Comparison of ENCODE assay signal across 9 cellular contexts in genomic region chr15:100373037-100373896, GRCh38. TPM values are rescaled to one million over a fixed set of nuclear protein-coding genes. Genes with fewer than 3 reads are reported as not detected.
A peak's percentile ranks its signal among the peaks of the same experiment; 100 is the strongest.
DNase-seq lines count a peak whose midpoint lies in the region; ATAC-seq, FAIRE-seq and TF ChIP-seq lines count a peak whose summit lies in the region.
"Had no signal": no experiment of that assay in that cellular context is flagged by ENCODE, and none has a peak within 500 bp of the region (broad histone marks: within the 10 kb centered on the region; RNA-seq: fewer than 3 reads in every experiment).

No MANE protein-coding gene starts in this region.

- no peaks in the 10 kb centered on the region for H3F3A ChIP-seq in smooth muscle cell (ENCODE audit: low read depth)
- no peaks in the 10 kb centered on the region for H3F3A ChIP-seq in GM23248 (ENCODE audit: insufficient read depth)

- ATAC-seq in HG03442 (IDR thresholded peaks at IDR 0.05; ENCODE audit: unreplicated experiment): no peak
- ATAC-seq: K562 had no signal

- peaks cover 21 to 39% (median 27%) of the 10 kb centered on the region in 5 experiments for H3K9me3 Mint-ChIP-seq in brain

- no peaks in the 10 kb centered on the region for H3K9me2 ChIP-seq in GM23248 (ENCODE audit: insufficient read depth)

- H3K9me3 ChIP-seq in MG63: peaks cover 22% of the 10 kb centered on the region
- no peaks in the 10 kb centered on the region for H3K9me3 ChIP-seq in keratinocyte (ENCODE audit: control insufficient read depth, low read depth, low read length)
- H3K9me3 ChIP-seq in smooth muscle cell (replicated peaks; ENCODE audit: low read depth): no peaks in the 10 kb centered on the region
- no peaks in the 10 kb centered on the region for H3K9me3 ChIP-seq in GM23248 (ENCODE audit: low read depth)

- peak; percentile 33 for DNase-seq in MG63
- no peak for DNase-seq in keratinocyte (ENCODE audit: low read depth, low spot score)
- DNase-seq in smooth muscle cell (lab: John Stamatoyannopoulos, UW; ENCODE audit: unreplicated experiment): no peak
- no peak for DNase-seq in T-helper 1 cell
- no peak for DNase-seq in NCI-H146 treated with DMSO at 0.1 percent for 48 hours (lab: John Stamatoyannopoulos, UW; ENCODE audit: unreplicated experiment)
- DNase-seq in GM23248: no peak

- peak overlapping the region; percentile 20 to 80 (median 69) for H3K4me3 Mint-ChIP-seq in brain

- H3K27me3 ChIP-seq in MG63: 0 out of 2 replicates have a peak, but pooled peaks cover 2% of the 10 kb centered on the region
- H3K27me3 ChIP-seq in keratinocyte (ENCODE audit: control insufficient read depth, extremely low read depth, insufficient read depth, low read length): peaks cover 27% of the 10 kb centered on the region
- H3K27me3 ChIP-seq in smooth muscle cell (ENCODE audit: low read depth): peaks cover 35% of the 10 kb centered on the region
- H3K27me3 ChIP-seq in GM23248 (replicated peaks; ENCODE audit: insufficient read depth): no peaks in the 10 kb centered on the region

- peaks cover 28% of the 10 kb centered on the region for H3K36me3 ChIP-seq in MG63
- no peaks in the 10 kb centered on the region for H3K36me3 ChIP-seq in keratinocyte (ENCODE audit: control insufficient read depth in 2 of 2, extremely low read depth in 1 of 2, insufficient read depth in 2 of 2, low read length in 2 of 2)
- no peaks in the 10 kb centered on the region for H3K36me3 ChIP-seq in smooth muscle cell (ENCODE audit: low read depth)
- H3K36me3 ChIP-seq in GM23248 (ENCODE audit: low read depth): no peaks in the 10 kb centered on the region

- dilution Hi-C loops in keratinocyte (cut with MboI; ENCODE audit: extremely low pct_ligation_motif_present, low sequenced_read_pairs): no loop called here

- H4K20me1 ChIP-seq in keratinocyte (ENCODE audit: control insufficient read depth, extremely low read depth, insufficient read depth, low read length) (no peaks in the 10 kb centered on the region), smooth muscle cell (ENCODE audit: low read depth) (no peaks in the 10 kb centered on the region), GM23248 (ENCODE audit: insufficient read depth) (no peaks in the 10 kb centered on the region)

- in situ Hi-C loops in GM23248 (cut with MboI): no loop called here

- no peaks in the 10 kb centered on the region for H3K79me2 ChIP-seq in keratinocyte (ENCODE audit: control insufficient read depth, insufficient read depth, low read length)
- no peaks in the 10 kb centered on the region for H3K79me2 ChIP-seq in smooth muscle cell (ENCODE audit: low read depth)
- H3K79me2 ChIP-seq in GM23248 (ENCODE audit: insufficient read depth): no peaks in the 10 kb centered on the region

- H3K4me1 ChIP-seq in keratinocyte (ENCODE audit: control insufficient read depth, extremely low read depth, insufficient read depth, low read length) (no peaks in the 10 kb centered on the region), smooth muscle cell (ENCODE audit: low read depth) (no peaks in the 10 kb centered on the region), GM23248 (ENCODE audit: insufficient read depth) (no peaks in the 10 kb centered on the region)

- H3K36me3 Mint-ChIP-seq in brain: peaks cover 6% of the 10 kb centered on the region

- H3K9ac ChIP-seq in keratinocyte (ENCODE audit: control insufficient read depth, extremely low read depth, insufficient read depth, low read length): no peak overlapping the region
- H3K9ac ChIP-seq in smooth muscle cell (ENCODE audit: low read depth): no peak overlapping the region
- H3K9ac ChIP-seq in GM23248: no peak overlapping the region

- FAIRE-seq in keratinocyte (lab: Jason Lieb, UNC): no peak
- FAIRE-seq: K562 had no signal

- H2AFZ ChIP-seq in keratinocyte (ENCODE audit: control insufficient read depth, low read length): no peak overlapping the region
- no peak overlapping the region for H2AFZ ChIP-seq in smooth muscle cell (ENCODE audit: low read depth)
- no peak overlapping the region for H2AFZ ChIP-seq in GM23248

- no peak for TF ChIP-seq CTCF in brain (conservative IDR thresholded peaks at IDR 0.05)
- no peak for TF ChIP-seq CTCF in keratinocyte (optimal IDR thresholded peaks at IDR 0.05 in 1 of 3, IDR thresholded peaks at IDR 0.05 in 1 of 3, conservative IDR thresholded peaks at IDR 0.05 in 1 of 3; ENCODE audit: extremely low read depth in 1 of 3, insufficient read depth in 2 of 3, low read length in 3 of 3)
- TF ChIP-seq CTCF in smooth muscle cell (IDR thresholded peaks at IDR 0.05; ENCODE audit: borderline replicate concordance, insufficient read depth, poor library complexity, severe bottlenecking): no peak

- H3K4me3 ChIP-seq in MG63 (peak overlapping the region; percentile 61), keratinocyte (ENCODE audit: control insufficient read depth in 2 of 3, extremely low read depth in 1 of 3, insufficient read depth in 2 of 3, low read depth in 1 of 3, low read length in 3 of 3) (peak overlapping the region in 1 of 3 experiments; percentile 45), smooth muscle cell (peak overlapping the region; percentile 38), GM23248 (no peak overlapping the region)
- H3K4me3 ChIP-seq: K562 had no signal

- H3K27ac Mint-ChIP-seq in brain: peak overlapping the region in 2 of 5 experiments; percentile 57 to 62

- WGBS in smooth muscle cell (ENCODE audit: low lambda C conversion rate): 7% methylated on average over 33 of the region's 83 CpGs
- 3 to 5% methylated on average over 41 to 80 of the region's 83 CpGs for WGBS in GM23248 (ENCODE audit: low coverage in 1 of 2, low lambda C conversion rate in 2 of 2, missing lambda C conversion rate in 2 of 2), 2 experiments

- H3K4me2 ChIP-seq in keratinocyte (ENCODE audit: control insufficient read depth, extremely low read depth, insufficient read depth, low read depth, low read length): peak overlapping the region; percentile 51
- peak overlapping the region; percentile 78 for H3K4me2 ChIP-seq in smooth muscle cell
- no peak overlapping the region for H3K4me2 ChIP-seq in GM23248 (ENCODE audit: unreplicated experiment)

- H3K9me1 ChIP-seq in keratinocyte (ENCODE audit: control insufficient read depth, extremely low read depth, insufficient read depth, low read length): no peaks in the 10 kb centered on the region

- peaks cover 53% of the 10 kb centered on the region for H3K27me3 Mint-ChIP-seq in brain

- no peak overlapping the region for H3K27ac ChIP-seq in keratinocyte (ENCODE audit: control insufficient read depth, insufficient read depth, low read length)
- no peak overlapping the region for H3K27ac ChIP-seq in smooth muscle cell (ENCODE audit: low read depth)
- H3K27ac ChIP-seq in GM23248: no peak overlapping the region

- H3K4me1 Mint-ChIP-seq in brain: peaks cover 7% of the 10 kb centered on the region

RNA-seq across cellular contexts. Expression of gene ADAMTS17, which starts 31.5 kb away (rescaled TPM):
- 3.8 TPM in 1 of 2 replicates, not detected in the other for total RNA-seq in MG63 (2014; rRNA removed; shearing (Covaris generic); ENCODE audit: low replicate concordance)
- 7.1 TPM for polyA plus RNA-seq in brain (ENCODE audit: insufficient read depth, low read depth, low replicate concordance)
- polyA plus RNA-seq in keratinocyte: 0.18 to 0.40 TPM (median 0.18 TPM) in 3 replicates
- 1.8 TPM for polyA plus RNA-seq in keratinocyte (2011; ENCODE audit: low read depth)
- polyA plus RNA-seq in keratinocyte (2011; cell fraction: cytosol; rRNA removed): 0.05 and 0.15 TPM in 2 replicates
- polyA plus RNA-seq in keratinocyte (2011; cell fraction: nucleus; rRNA removed): 0.40 and 0.57 TPM in 2 replicates
- 0.28 and 1.8 TPM in 2 replicates for polyA plus RNA-seq in keratinocyte (2012; ENCODE audit: low replicate concordance)
- polyA minus RNA-seq in keratinocyte: 0.48 TPM in 1 of 3 replicates, not detected in the others
- not detected for polyA minus RNA-seq in keratinocyte (2011; cell fraction: cytosol; rRNA and poly(A)+ RNA removed)
- 1.2 and 3.0 TPM in 2 replicates for polyA minus RNA-seq in keratinocyte (2011; cell fraction: nucleus; rRNA and poly(A)+ RNA removed)
- total RNA-seq in smooth muscle cell: 0.63 and 5.7 TPM in 2 replicates
- polyA plus RNA-seq in smooth muscle cell: 3.1 and 4.5 TPM in 2 replicates
- not detected in 2 replicates for total RNA-seq in GM23248 (2014; rRNA removed; shearing (Covaris generic))
- not detected in 2 replicates for polyA plus RNA-seq in GM23248 (2016; fragmentation: Nextera tagmentation; extraction: Ambion mirVana)
